Comparison of ENCODE assay signal across 19 cellular contexts in genomic region chr15:48774484-48774883, GRCh38. TPM values are rescaled to one million over a fixed set of nuclear protein-coding genes. Genes with fewer than 3 reads are reported as not detected.
A peak's percentile ranks its signal among the peaks of the same experiment; 100 is the strongest.
DNase-seq lines count a peak whose midpoint lies in the region; ATAC-seq, FAIRE-seq and TF ChIP-seq lines count a peak whose summit lies in the region.
"Had no signal": no experiment of that assay in that cellular context is flagged by ENCODE, and none has a peak within 500 bp of the region (broad histone marks: within the 10 kb centered on the region; RNA-seq: fewer than 3 reads in every experiment).

No MANE protein-coding gene starts in this region.

- FAIRE-seq in astrocyte (lab: Jason Lieb, UNC), result no peak
- FAIRE-seq: H1 had no signal

- DNase-seq in EH (ENCODE audit: low read depth), result peak; percentile 30
- peak; percentile 53 for DNase-seq in IMR-90
- DNase-seq in astrocyte (ENCODE audit: low read depth), result peak; percentile 69
- DNase-seq in neural crest cell (ENCODE audit: low read depth, low spot score), result no peak
- no peak for DNase-seq in natural killer cell treated with Interleukin-12 subunit alpha and Interleukin-12 subunit beta and Interleukin-15 and Interleukin-18, amount 100 ng/mL, for 72 hours (ENCODE audit: low spot score)
- DNase-seq in HAP-1 (ENCODE audit: low spot score in 2 of 2), result no peak
- no peak for DNase-seq in effector CD4-positive, alpha-beta T cell
- DNase-seq: Calu3; CD8-positive, alpha-beta T cell; DMS53; NCI-H1105 treated with DMSO at 0.1 percent for 48 hours; NCI-H1694 treated with DMSO at 0.1 percent for 48 hours; NCI-H510A; NCI-H748 treated with DMSO at 0.1 percent for 48 hours; Right ventricle myocardium superior; SK-N-SH had no signal

- H3K9me1 ChIP-seq in IMR-90 (ENCODE audit: insufficient read depth, low read length), result no peaks in the 10 kb centered on the region

- POLR2A ChIA-PET in IMR-90 (lab: Charles Lee; ENCODE audit: unreplicated experiment), result no interaction called here

- peaks cover 5 to 11% of the 10 kb centered on the region in 2 experiments; a peak in 3 of 4 replicates for H3K79me1 ChIP-seq in IMR-90 (ENCODE audit: low read depth in 1 of 2, low read length in 2 of 2)

- TF ChIP-seq POLR2A in IMR-90 (IDR thresholded peaks at IDR 0.05; ENCODE audit: low read depth, low read length), result no peak

- no peak overlapping the region for H3K27ac Mint-ChIP-seq in astrocyte (ENCODE audit: unreplicated experiment)
- H3K27ac Mint-ChIP-seq in neural crest cell (ENCODE audit: unreplicated experiment), result peak overlapping the region; percentile 6
- no peak overlapping the region for H3K27ac Mint-ChIP-seq in natural killer cell treated with Interleukin-12 subunit alpha and Interleukin-12 subunit beta and Interleukin-15 and Interleukin-18, amount 100 ng/mL, for 72 hours
- H3K27ac Mint-ChIP-seq: CD8-positive, alpha-beta T cell had no signal

- H3K4me1 Mint-ChIP-seq in astrocyte (ENCODE audit: low read depth, unreplicated experiment) (peaks cover 17% of the 10 kb centered on the region), neural crest cell (no peaks in the 10 kb centered on the region)
- H3K4me1 Mint-ChIP-seq in natural killer cell treated with Interleukin-12 subunit alpha and Interleukin-12 subunit beta and Interleukin-15 and Interleukin-18, amount 100 ng/mL, for 72 hours (ENCODE audit: low read depth in 2 of 2), result no peaks in the 10 kb centered on the region

- H4K91ac ChIP-seq in IMR-90 (ENCODE audit: insufficient read depth, low read depth, low read length), result no peak overlapping the region

- CTCF ChIA-PET in IMR-90 (lab: Yijun Ruan, JAX), result interaction anchor here (0.6 to 0.7 kb wide), 2 partner anchors 42 to 337 kb away, joined by 3 to 4 read pairs; no protein-coding TSS in a partner anchor

- H2AFZ ChIP-seq in IMR-90 (replicated peaks; ENCODE audit: low read length, poor library complexity) (no peak overlapping the region), astrocyte (ENCODE audit: low read depth, low read length) (no peak overlapping the region)

- no peak overlapping the region for H3K18ac ChIP-seq in IMR-90 (ENCODE audit: low read depth, low read length)

- H3K27ac ChIP-seq in IMR-90 (ENCODE audit: insufficient read depth, low read length), result no peak overlapping the region
- no peak overlapping the region for H3K27ac ChIP-seq in astrocyte (ENCODE audit: low read depth, low read length)
- H3K27ac ChIP-seq: BLaER1 treated with 17β-estradiol and CSF1 and Interleukin-3, amounts not matched to agents 10 nM and 100 nM had no signal

- no peak overlapping the region for H3K14ac ChIP-seq in IMR-90 (replicated peaks; ENCODE audit: low read depth, low read length)

- H3K9me3 Mint-ChIP-seq in astrocyte (ENCODE audit: unreplicated experiment) (no peaks in the 10 kb centered on the region), neural crest cell (no peaks in the 10 kb centered on the region)
- no peaks in the 10 kb centered on the region for H3K9me3 Mint-ChIP-seq in natural killer cell treated with Interleukin-12 subunit alpha and Interleukin-12 subunit beta and Interleukin-15 and Interleukin-18, amount 100 ng/mL, for 72 hours

- H3K9ac ChIP-seq in IMR-90 (ENCODE audit: low read depth, low read length) (no peak overlapping the region), astrocyte (ENCODE audit: low read length) (no peak overlapping the region)
- H3K9ac ChIP-seq: BLaER1 treated with 17β-estradiol and CSF1 and Interleukin-3, amounts not matched to agents 10 nM and 100 nM; SK-N-SH had no signal

- peak; percentile 48 for ATAC-seq in IMR-90 (ENCODE audit: low read depth)
- ATAC-seq in natural killer cell treated with Interleukin-12 subunit alpha and Interleukin-12 subunit beta and Interleukin-15 and Interleukin-18, amount 100 ng/mL, for 72 hours, result no peak
- ATAC-seq: CD8-positive, alpha-beta T cell; K562 had no signal

- H4K5ac ChIP-seq in IMR-90 (ENCODE audit: low read depth, low read length), result no peak overlapping the region

- H3K79me2 ChIP-seq in astrocyte (ENCODE audit: insufficient read depth, low read length), result no peaks in the 10 kb centered on the region

- in situ Hi-C loops in IMR-90 (cut with MboI; ENCODE audit: low sequenced_read_pairs) (no loop called here), HAP-1 (cut with MboI; ENCODE audit: low sequenced_read_pairs) (no loop called here)

- intact Hi-C loops in IMR-90 (cut with micrococcal nuclease), result no loop called here

- no peak overlapping the region for H2AK9ac ChIP-seq in IMR-90 (replicated peaks; ENCODE audit: low read depth, low read length, poor library complexity)

- H3K56ac ChIP-seq in IMR-90 (ENCODE audit: extremely low read depth, insufficient read depth, low read length), result no peak overlapping the region

- no peak overlapping the region for H3K4me2 ChIP-seq in IMR-90 (ENCODE audit: low read depth, low read length)
- H3K4me2 ChIP-seq in astrocyte (ENCODE audit: low read length), result peak overlapping the region; percentile 33
- H3K4me2 ChIP-seq: BLaER1 treated with 17β-estradiol and CSF1 and Interleukin-3, amounts not matched to agents 10 nM and 100 nM; SK-N-SH had no signal

- H3K4me3 ChIP-seq in IMR-90 (ENCODE audit: insufficient read depth, low read depth, low read length) (no peak overlapping the region), astrocyte (ENCODE audit: insufficient read depth, low read depth, low read length) (no peak overlapping the region), HAP-1 (no peak overlapping the region)
- H3K4me3 ChIP-seq: BLaER1 treated with 17β-estradiol and CSF1 and Interleukin-3, amounts not matched to agents 10 nM and 100 nM; K562 had no signal

- H2BK120ac ChIP-seq in IMR-90 (ENCODE audit: low read depth, low read length), result peak overlapping the region; percentile 3; the same call in 1 of the 2 replicates

- no peaks in the 10 kb centered on the region for H3K36me3 Mint-ChIP-seq in astrocyte (ENCODE audit: low read depth, unreplicated experiment)
- peaks cover 17% of the 10 kb centered on the region for H3K36me3 Mint-ChIP-seq in neural crest cell (ENCODE audit: low read depth)
- peaks cover 12% of the 10 kb centered on the region for H3K36me3 Mint-ChIP-seq in natural killer cell treated with Interleukin-12 subunit alpha and Interleukin-12 subunit beta and Interleukin-15 and Interleukin-18, amount 100 ng/mL, for 72 hours

- peak overlapping the region; percentile 74 for H2BK5ac ChIP-seq in IMR-90 (ENCODE audit: low read depth, low read length, poor library complexity, severe bottlenecking)

- BruUV-seq in IMR-90 (replicated peaks; lab: Mats Ljungman, UMichigan), result no TSS peak

- no peak overlapping the region for H2BK15ac ChIP-seq in IMR-90 (ENCODE audit: low read depth, low read length)

- H4K20me1 ChIP-seq in IMR-90 (ENCODE audit: insufficient read depth, low read length), result no peaks in the 10 kb centered on the region
- H4K20me1 ChIP-seq in astrocyte (ENCODE audit: insufficient read depth, low read length), result no peaks in the 10 kb centered on the region
- H4K20me1 ChIP-seq: BLaER1 treated with 17β-estradiol and CSF1 and Interleukin-3, amounts not matched to agents 10 nM and 100 nM had no signal

- no peak overlapping the region for H4K8ac ChIP-seq in IMR-90 (ENCODE audit: low read depth in 2 of 2, low read length in 2 of 2)

- no peak overlapping the region for H3K4ac ChIP-seq in IMR-90 (ENCODE audit: low read depth, low read length)

- H2AK5ac ChIP-seq in IMR-90 (ENCODE audit: low read depth, low read length), result no peak overlapping the region

- H3K27me3 ChIP-seq in IMR-90 (ENCODE audit: control insufficient read depth, insufficient read depth, low read length), result no peaks in the 10 kb centered on the region
- no peaks in the 10 kb centered on the region for H3K27me3 ChIP-seq in astrocyte (ENCODE audit: insufficient read depth, low read length)
- H3K27me3 ChIP-seq in HAP-1 (ENCODE audit: low read depth), result no peaks in the 10 kb centered on the region
- H3K27me3 ChIP-seq: BLaER1 treated with 17β-estradiol and CSF1 and Interleukin-3, amounts not matched to agents 10 nM and 100 nM had no signal

- no CpG with 5 or more reads among the region's 1 CpG for WGBS in IMR-90 (ENCODE audit: extremely low coverage in 2 of 2, insufficient read length in 1 of 2), 2 experiments

- H3K23ac ChIP-seq in IMR-90 (ENCODE audit: low read depth, low read length), result no peak overlapping the region

- H3K4me3 Mint-ChIP-seq in astrocyte (ENCODE audit: unreplicated experiment), result no peak overlapping the region
- no peak overlapping the region for H3K4me3 Mint-ChIP-seq in neural crest cell
- H3K4me3 Mint-ChIP-seq in natural killer cell treated with Interleukin-12 subunit alpha and Interleukin-12 subunit beta and Interleukin-15 and Interleukin-18, amount 100 ng/mL, for 72 hours, result no peak overlapping the region
- H3K4me3 Mint-ChIP-seq: CD8-positive, alpha-beta T cell had no signal

- H3K9me3 ChIP-seq in IMR-90 (ENCODE audit: control insufficient read depth, insufficient read depth, low read length) (no peaks in the 10 kb centered on the region), astrocyte (ENCODE audit: insufficient read depth, low read depth, low read length) (no peaks in the 10 kb centered on the region), HAP-1 (no peaks in the 10 kb centered on the region)

- H3K4me1 ChIP-seq in IMR-90 (ENCODE audit: control insufficient read depth, insufficient read depth, low read length), result 0 out of 2 replicates have a peak, but pooled peaks cover 3% of the 10 kb centered on the region
- peaks cover 3% of the 10 kb centered on the region for H3K4me1 ChIP-seq in astrocyte (ENCODE audit: insufficient read depth, low read length)
- H3K4me1 ChIP-seq in HAP-1, result no peaks in the 10 kb centered on the region
- H3K4me1 ChIP-seq: BLaER1 treated with 17β-estradiol and CSF1 and Interleukin-3, amounts not matched to agents 10 nM and 100 nM had no signal

- dilution Hi-C loops in IMR-90 (cut with HindIII; ENCODE audit: low sequenced_read_pairs, unreplicated experiment), result no loop called here

- H3K27me3 Mint-ChIP-seq in astrocyte (ENCODE audit: low read depth, unreplicated experiment) (no peaks in the 10 kb centered on the region), neural crest cell (ENCODE audit: low read depth) (no peaks in the 10 kb centered on the region)
- no peaks in the 10 kb centered on the region for H3K27me3 Mint-ChIP-seq in natural killer cell treated with Interleukin-12 subunit alpha and Interleukin-12 subunit beta and Interleukin-15 and Interleukin-18, amount 100 ng/mL, for 72 hours

- H2BK20ac ChIP-seq in IMR-90 (ENCODE audit: low read depth, low read length), result no peak overlapping the region; the same call in 1 of the 2 replicates

- no peak for TF ChIP-seq RAD21 in IMR-90 (IDR thresholded peaks at IDR 0.05; ENCODE audit: low read length)

- no peaks in the 10 kb centered on the region for H3K36me3 ChIP-seq in IMR-90 (ENCODE audit: control insufficient read depth, insufficient read depth, low read length)
- peaks cover 6% of the 10 kb centered on the region for H3K36me3 ChIP-seq in astrocyte (ENCODE audit: insufficient read depth, low read length)
- peaks cover 13% of the 10 kb centered on the region for H3K36me3 ChIP-seq in HAP-1 (replicated peaks)

- TF ChIP-seq CTCF in IMR-90 (conservative IDR thresholded peaks at IDR 0.05; ENCODE audit: low read depth, low read length) (no peak), astrocyte (IDR thresholded peaks at IDR 0.05; ENCODE audit: insufficient read depth, low read depth, low read length) (no peak), neural crest cell (conservative IDR thresholded peaks at IDR 0.05) (no peak)

RNA-seq across cellular contexts. Expression of gene CEP152, which starts 36.4 kb away (rescaled TPM):
- total RNA-seq in IMR-90 (2012; rRNA removed) (7.3 and 10.3 TPM in 2 replicates), astrocyte (4.2 and 6.4 TPM in 2 replicates), neural crest cell (17.4 and 17.5 TPM in 2 replicates)
- polyA plus RNA-seq in IMR-90 (2012; rRNA removed), result 1.4 and 2.1 TPM in 2 replicates
- 0.09 and 0.30 TPM in 2 replicates for polyA plus RNA-seq in IMR-90 (2012; cell fraction: cytosol; rRNA removed)
- polyA plus RNA-seq in IMR-90 (2012; cell fraction: nucleus; rRNA removed; ENCODE audit: low replicate concordance), result 0.35 and 1.2 TPM in 2 replicates
- 10 to 100 TPM; 16.8 to 42.7 TPM for total RNA-seq in natural killer cell treated with Interleukin-12 subunit alpha and Interleukin-12 subunit beta and Interleukin-15 and Interleukin-18, amount 100 ng/mL, for 72 hours

Comparison
In these comparisons a context has a peak if more than half of its experiments do, and no peak if none do; other contexts are left out.
1. DNase-seq: peak in EH (single experiment), IMR-90 (single experiment) and astrocyte (single experiment); none in neural crest cell (single experiment), natural killer cell treated with Interleukin-12 subunit alpha and Interleukin-12 subunit beta and Interleukin-15 and Interleukin-18, amount 100 ng/mL, for 72 hours (single experiment), HAP-1 (0 of 2) and effector CD4-positive, alpha-beta T cell (single experiment).